ENCODE assay signal across 27 cellular contexts in the genomic region with DNA sequence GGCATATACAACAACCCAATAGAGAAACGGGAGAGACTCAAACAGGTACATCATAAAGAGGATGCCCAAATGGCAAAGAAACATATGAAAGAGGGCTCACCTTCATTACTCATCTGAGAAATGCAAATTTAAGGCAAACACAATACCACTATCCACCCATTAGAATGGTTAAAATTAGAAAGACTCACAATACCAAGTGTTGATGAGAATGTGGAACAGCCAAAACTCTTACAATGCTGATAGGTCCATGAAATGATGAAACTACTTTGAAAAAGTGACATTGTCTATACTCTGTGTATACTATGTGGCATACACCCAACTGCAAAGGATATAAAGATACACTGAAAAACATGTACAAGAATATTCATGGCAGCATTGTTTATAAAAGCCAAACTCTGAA.
"Had no signal": no experiment of that assay in that cellular context is flagged by ENCODE, and none has a peak within 500 bp of the region (broad histone marks: within the 10 kb centered on the region; RNA-seq: fewer than 3 reads in every experiment).

No MANE protein-coding gene starts in this region.

- H3K27ac ChIP-seq: stomach, suprapubic skin, testis, thoracic aorta, thyroid gland, tibial artery, tibial nerve, transverse colon, upper lobe of left lung, upper lobe of right lung, uterus, vagina had no signal

- H3K27ac Mint-ChIP-seq: stimulated activated effector memory CD8-positive, alpha-beta T cell treated with anti-CD3 and anti-CD28 coated beads, Interleukin-12 subunit alpha, Interleukin-12 subunit beta, amount 100 ng/mL, for 72 hours; stimulated activated memory B cell treated with anti-CD40 and anti-IgM and Interleukin-4, amounts not matched to agents 10 μg/mL and 1 μg/mL and 100 μg/mL, for 72 hours; stimulated activated naive CD8-positive, alpha-beta T cell treated with anti-CD3 and anti-CD28 coated beads, Interleukin-15, amount 100 ng/mL, for 72 hours; stimulated activated naive CD8-positive, alpha-beta T cell treated with anti-CD3 and anti-CD28 coated beads, Interleukin-15, Interleukin-2, amounts not matched to agents 100 ng/mL and 50 ng/mL, for 24 hours; type B pancreatic cell had no signal

- H3K4me1 Mint-ChIP-seq: stimulated activated effector memory CD8-positive, alpha-beta T cell treated with anti-CD3 and anti-CD28 coated beads, Interleukin-12 subunit alpha, Interleukin-12 subunit beta, amount 100 ng/mL, for 72 hours; stimulated activated memory B cell treated with anti-CD40 and anti-IgM and Interleukin-4, amounts not matched to agents 10 μg/mL and 1 μg/mL and 100 μg/mL, for 72 hours; stimulated activated naive CD8-positive, alpha-beta T cell treated with anti-CD3 and anti-CD28 coated beads, Interleukin-15, amount 100 ng/mL, for 72 hours had no signal

- H3K4me1 ChIP-seq: stomach, suprapubic skin, testis, thyroid gland, tibial artery, transverse colon, upper lobe of left lung, upper lobe of right lung, uterus, vagina had no signal

- H3K27me3 Mint-ChIP-seq: stimulated activated memory B cell treated with anti-CD40 and anti-IgM and Interleukin-4, amounts not matched to agents 10 μg/mL and 1 μg/mL and 100 μg/mL, for 72 hours had no signal

- DNase-seq: stimulated activated CD4-positive, alpha-beta T cell treated with anti-CD3 and anti-CD28 coated beads, Interleukin-2, amount 100 ng/mL, for 48 hours; stimulated activated CD4-positive, alpha-beta T cell treated with anti-CD3 and anti-CD28 coated beads, Interleukin-4, amount 100 ng/mL, for 1 hour; stimulated activated CD4-positive, alpha-beta T cell treated with anti-CD3 and anti-CD28 coated beads, Interleukin-4, amount 100 ng/mL, for 24 hours; stimulated activated CD4-positive, alpha-beta T cell treated with anti-CD3 and anti-CD28 coated beads, Interleukin-4, amount 100 ng/mL, for 4 hours; stimulated activated CD8-positive, alpha-beta memory T cell treated with anti-CD3 and anti-CD28 coated beads, Interleukin-4, amount 100 ng/mL, for 48 hours; stimulated activated naive CD4-positive, alpha-beta T cell; stimulated activated naive CD4-positive, alpha-beta T cell treated with Interleukin-2 at 50 U/mL for 16 hours; stimulated activated naive CD8-positive, alpha-beta T cell treated with anti-CD3 and anti-CD28 coated beads, Interleukin-15, amount 100 ng/mL, for 72 hours; stimulated activated naive CD8-positive, alpha-beta T cell treated with anti-CD3 and anti-CD28 coated beads, Interleukin-15, Interleukin-2, amounts not matched to agents 100 U/mL and 50 U/mL, for 24 hours; stomach; substantia nigra; testis; thyroid gland; tibial artery; transverse colon; trophoblast cell; upper lobe of left lung; upper lobe of right lung; uterus had no signal

- H3K36me3 ChIP-seq: stomach, suprapubic skin, thoracic aorta, thyroid gland, tibial artery, tibial nerve, transverse colon, upper lobe of left lung, upper lobe of right lung, uterus, vagina had no signal

- H3K27me3 ChIP-seq: suprapubic skin, testis, thyroid gland, tibial nerve, transverse colon, upper lobe of left lung, upper lobe of right lung, uterus, vagina had no signal

- ATAC-seq: stimulated activated effector memory CD8-positive, alpha-beta T cell treated with anti-CD3 and anti-CD28 coated beads, Interleukin-12 subunit alpha, Interleukin-12 subunit beta, amount 100 ng/mL, for 72 hours; stimulated activated memory B cell treated with anti-CD40 and anti-IgM and Interleukin-4, amounts not matched to agents 10 μg/mL and 1 μg/mL and 100 μg/mL, for 72 hours; stimulated activated naive CD8-positive, alpha-beta T cell treated with anti-CD3 and anti-CD28 coated beads, Interleukin-15, amount 100 ng/mL, for 72 hours; stimulated activated naive CD8-positive, alpha-beta T cell treated with anti-CD3 and anti-CD28 coated beads, Interleukin-15, Interleukin-2, amounts not matched to agents 100 U/mL and 50 U/mL, for 24 hours; upper lobe of right lung had no signal

- H3K4me3 Mint-ChIP-seq: stimulated activated effector memory CD8-positive, alpha-beta T cell treated with anti-CD3 and anti-CD28 coated beads, Interleukin-12 subunit alpha, Interleukin-12 subunit beta, amount 100 ng/mL, for 72 hours; stimulated activated memory B cell treated with anti-CD40 and anti-IgM and Interleukin-4, amounts not matched to agents 10 μg/mL and 1 μg/mL and 100 μg/mL, for 72 hours; stimulated activated naive CD8-positive, alpha-beta T cell treated with anti-CD3 and anti-CD28 coated beads, Interleukin-15, amount 100 ng/mL, for 72 hours; stimulated activated naive CD8-positive, alpha-beta T cell treated with anti-CD3 and anti-CD28 coated beads, Interleukin-15, Interleukin-2, amounts not matched to agents 100 ng/mL and 50 ng/mL, for 24 hours; type B pancreatic cell had no signal

- H3K9me3 ChIP-seq: suprapubic skin, testis, thyroid gland, upper lobe of left lung, uterus, vagina had no signal

- H3K4me3 ChIP-seq: stomach, suprapubic skin, testis, thoracic aorta, thyroid gland, tibial artery, tibial nerve, transverse colon, upper lobe of left lung, upper lobe of right lung, uterus, vagina had no signal

- H3K9me3 Mint-ChIP-seq: stimulated activated naive CD8-positive, alpha-beta T cell treated with anti-CD3 and anti-CD28 coated beads, Interleukin-15, amount 100 ng/mL, for 72 hours had no signal

- H3K36me3 Mint-ChIP-seq: stimulated activated effector memory CD8-positive, alpha-beta T cell treated with anti-CD3 and anti-CD28 coated beads, Interleukin-12 subunit alpha, Interleukin-12 subunit beta, amount 100 ng/mL, for 72 hours; stimulated activated memory B cell treated with anti-CD40 and anti-IgM and Interleukin-4, amounts not matched to agents 10 μg/mL and 1 μg/mL and 100 μg/mL, for 72 hours; type B pancreatic cell had no signal
